ENCODE assay signal across 10 cellular contexts in the genomic region with DNA sequence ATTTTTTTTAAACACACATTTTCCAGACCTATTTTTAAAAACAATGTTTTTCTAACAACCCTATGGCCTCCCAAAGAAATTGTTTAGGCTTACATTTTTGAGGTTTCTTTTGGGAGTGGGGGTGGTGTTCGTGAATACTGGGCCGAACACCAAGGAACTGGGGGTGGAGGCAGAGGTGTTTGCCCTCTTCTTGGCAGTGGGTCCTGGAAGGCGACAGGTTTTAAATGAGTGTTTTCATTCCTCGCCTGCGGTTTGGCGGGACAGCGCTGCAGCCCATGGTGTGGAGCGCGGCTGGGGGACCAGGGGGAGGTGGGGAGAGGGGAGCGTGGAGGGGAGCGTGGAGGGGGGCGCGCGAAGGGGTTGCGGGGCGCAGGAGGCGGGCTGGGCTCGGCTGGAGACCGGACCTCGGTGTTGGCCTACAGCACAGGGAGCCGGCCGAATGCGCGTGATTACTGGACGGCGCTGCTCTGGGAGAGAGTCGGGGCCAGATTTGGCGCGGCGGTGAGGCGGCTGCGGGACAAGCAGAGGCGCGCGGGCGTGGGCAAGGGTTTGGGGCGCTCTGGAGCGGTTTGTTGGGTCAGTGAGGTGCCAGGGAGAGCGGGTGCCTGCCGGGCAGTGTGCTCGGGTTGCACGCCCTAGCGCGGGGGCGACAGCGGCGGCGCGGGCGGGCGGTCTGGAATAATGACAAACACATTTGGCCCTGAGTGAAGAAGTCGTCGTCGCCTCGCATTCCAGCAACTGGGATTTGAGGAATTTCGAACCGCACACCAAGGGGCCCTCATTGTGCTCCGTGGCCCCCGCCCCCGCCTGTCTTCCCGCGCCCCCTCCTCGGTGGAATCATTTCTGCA. TPM values are rescaled to one million over a fixed set of nuclear protein-coding genes. Genes with fewer than 3 reads are reported as not detected.
DNase-seq lines count a peak whose midpoint lies in the region; ATAC-seq and TF ChIP-seq lines count a peak whose summit lies in the region.
"Had no signal": no experiment of that assay in that cellular context is flagged by ENCODE, and none has a peak within 500 bp of the region (broad histone marks: within the 10 kb centered on the region; RNA-seq: fewer than 3 reads in every experiment).

No MANE protein-coding gene starts in this region.

- H3K79me1 ChIP-seq in trophoblast cell (ENCODE audit: low read length): peaks cover 47% of the 10 kb centered on the region

- H3K27me3 ChIP-seq in PC-3 (ENCODE audit: low read length) (peaks cover 40% of the 10 kb centered on the region), gastroesophageal sphincter (peaks cover 96% of the 10 kb centered on the region), trophoblast cell (ENCODE audit: insufficient read depth, low read length) (peaks cover 17% of the 10 kb centered on the region), MM.1S (replicated peaks; ENCODE audit: insufficient read depth, low read length) (peaks cover 60% of the 10 kb centered on the region)

- TF ChIP-seq CTCF in PC-3 (conservative IDR thresholded peaks at IDR 0.05; ENCODE audit: low read depth, low read length): no peak
- no peak for TF ChIP-seq CTCF in gastroesophageal sphincter (IDR thresholded peaks at IDR 0.05)
- no peak for TF ChIP-seq CTCF in MM.1S (IDR thresholded peaks at IDR 0.05; ENCODE audit: low read length)

- peak overlapping the region; percentile 55 for H4K91ac ChIP-seq in trophoblast cell (ENCODE audit: low read depth, low read length)

- peak overlapping the region; percentile 31 for H4K8ac ChIP-seq in trophoblast cell (ENCODE audit: low read depth, low read length)

- H2BK5ac ChIP-seq in trophoblast cell (ENCODE audit: low read depth, low read length, poor library complexity): no peak overlapping the region

- H3K4me2 ChIP-seq in PC-3 (ENCODE audit: low read length) (peak overlapping the region; percentile 98), trophoblast cell (ENCODE audit: low read length) (peak overlapping the region; percentile 96), MM.1S (ENCODE audit: low read depth, low read length) (no peak overlapping the region)

- H3K9me3 ChIP-seq in PC-3 (ENCODE audit: low read length) (no peaks in the 10 kb centered on the region), gastroesophageal sphincter (no peaks in the 10 kb centered on the region), trophoblast cell (ENCODE audit: insufficient read depth, low read depth, low read length) (peaks cover 2% of the 10 kb centered on the region), MM.1S (replicated peaks; ENCODE audit: insufficient read depth, low read length) (no peaks in the 10 kb centered on the region)
- H3K9me3 ChIP-seq: body of pancreas had no signal

- H4K20me1 ChIP-seq in PC-3 (ENCODE audit: low read length) (no peaks in the 10 kb centered on the region), MM.1S (ENCODE audit: insufficient read depth, low read length) (no peaks in the 10 kb centered on the region)

- 7% methylated on average over 3 of the region's 63 CpGs; no CpG with 5 or more reads in 1 of the 2 donors for WGBS in gastroesophageal sphincter (ENCODE audit: low coverage in 1 of 2), 2 donors
- no CpG with 5 or more reads among the region's 63 CpGs for WGBS in trophoblast cell (ENCODE audit: extremely low coverage, insufficient coverage, insufficient read length)

- no peaks in the 10 kb centered on the region for H3K36me3 ChIP-seq in PC-3 (ENCODE audit: low read depth, low read length)
- H3K36me3 ChIP-seq in gastroesophageal sphincter: no peaks in the 10 kb centered on the region
- H3K36me3 ChIP-seq in trophoblast cell (ENCODE audit: control insufficient read depth in 1 of 2, insufficient read depth in 2 of 2, low read length in 2 of 2): no peaks in the 10 kb centered on the region
- no peaks in the 10 kb centered on the region for H3K36me3 ChIP-seq in MM.1S (replicated peaks; ENCODE audit: insufficient read depth, low read length)

- H3K79me2 ChIP-seq in PC-3 (ENCODE audit: low read length): no peaks in the 10 kb centered on the region
- peaks cover 7% of the 10 kb centered on the region for H3K79me2 ChIP-seq in trophoblast cell (ENCODE audit: control insufficient read depth, insufficient read depth, low read length, poor library complexity)
- H3K79me2 ChIP-seq in MM.1S (ENCODE audit: low read length): no peaks in the 10 kb centered on the region

- peaks cover 50% of the 10 kb centered on the region for H3K4me1 ChIP-seq in PC-3 (ENCODE audit: insufficient read depth, low read length)
- peaks cover 0 to 83% (median 28%) of the 10 kb centered on the region in 3 donors for H3K4me1 ChIP-seq in gastroesophageal sphincter
- peaks cover 17 to 37% of the 10 kb centered on the region in 2 experiments for H3K4me1 ChIP-seq in trophoblast cell (ENCODE audit: control insufficient read depth in 1 of 2, insufficient read depth in 2 of 2, low read length in 2 of 2)
- 0 out of 2 replicates have a peak, but pooled peaks cover 3% of the 10 kb centered on the region for H3K4me1 ChIP-seq in MM.1S (ENCODE audit: low read length)

- H2AFZ ChIP-seq in PC-3 (ENCODE audit: low read length) (peak overlapping the region; percentile 75), trophoblast cell (ENCODE audit: insufficient read depth, low read length, poor library complexity) (peak overlapping the region; percentile 50), MM.1S (ENCODE audit: low read length) (no peak overlapping the region)

- DNase-seq in D341Med (ENCODE audit: low spot score) (peak; percentile 52), PC-3 (no peak), trophoblast cell (no peak), MM.1S (no peak), erythroblast (lab: John Stamatoyannopoulos, UW) (no peak)

- peak overlapping the region; percentile 12 for H4K12ac ChIP-seq in trophoblast cell (ENCODE audit: low read depth, low read length)

- H3K4me3 ChIP-seq in PC-3 (ENCODE audit: low read length): peak overlapping the region; percentile 61
- H3K4me3 ChIP-seq in gastroesophageal sphincter: peak overlapping the region; percentile 20 to 60
- peak overlapping the region; percentile 75 for H3K4me3 ChIP-seq in trophoblast cell (ENCODE audit: low read depth, low read length)
- no peak overlapping the region for H3K4me3 ChIP-seq in MM.1S (ENCODE audit: low read length)
- H3K4me3 ChIP-seq: body of pancreas, GM12878 had no signal

- TF ChIP-seq POLR2A in gastroesophageal sphincter (IDR thresholded peaks at IDR 0.05) (no peak), erythroblast (IDR thresholded peaks at IDR 0.05; ENCODE audit: low read length) (no peak)

- intact Hi-C loops in PC-3 (cut with micrococcal nuclease): loop anchor here (2.0 to 10.0 kb wide), 9 partner anchors 527 to 1565 kb away; no protein-coding TSS in a partner anchor

- H3K9me2 ChIP-seq in PC-3 (replicated peaks; ENCODE audit: low read length) (no peaks in the 10 kb centered on the region), MM.1S (replicated peaks; ENCODE audit: insufficient read depth, low read length) (no peaks in the 10 kb centered on the region)

- peak overlapping the region; percentile 29 for H3K4ac ChIP-seq in trophoblast cell (ENCODE audit: low read depth, low read length)

- BruUV-seq in PC-3 (replicated peaks; lab: Mats Ljungman, UMichigan): no TSS peak

- no peaks in the 10 kb centered on the region for H3F3A ChIP-seq in PC-3 (ENCODE audit: low read length, unreplicated experiment)
- no peaks in the 10 kb centered on the region for H3F3A ChIP-seq in MM.1S (ENCODE audit: insufficient read depth, low read length)

- H3K23ac ChIP-seq in trophoblast cell (ENCODE audit: low read length): no peak overlapping the region

- H3K9ac ChIP-seq in PC-3 (ENCODE audit: low read length) (0 out of 2 replicates have a peak overlapping the region, but pooled peaks have one; percentile 6), trophoblast cell (ENCODE audit: low read length) (no peak overlapping the region), MM.1S (ENCODE audit: low read length) (no peak overlapping the region)

- ATAC-seq in PC-3 (no peak), gastroesophageal sphincter (no peak), GM21367 (IDR thresholded peaks at IDR 0.05; ENCODE audit: unreplicated experiment) (no peak), HG02973 (IDR thresholded peaks at IDR 0.05; ENCODE audit: unreplicated experiment) (no peak)
- ATAC-seq: body of pancreas, GM12878 had no signal

- peak overlapping the region; percentile 67 for H3K18ac ChIP-seq in trophoblast cell (ENCODE audit: low read length)

- H2BK12ac ChIP-seq in trophoblast cell (ENCODE audit: low read length): no peak overlapping the region

- no peak overlapping the region for H2BK120ac ChIP-seq in trophoblast cell (ENCODE audit: insufficient read depth, low read length, poor library complexity)

- POLR2A ChIA-PET in PC-3 (lab: Charles Lee; ENCODE audit: unreplicated experiment): interaction anchor here (0.6 kb wide), 1 partner anchor 175 kb away, joined by 11 read pairs; no protein-coding TSS in a partner anchor

- CTCF ChIA-PET in PC-3 (lab: Charles Lee): interaction anchor here (0.6 to 0.7 kb wide), 2 partner anchors 11 to 452 kb away, joined by 3 read pairs; no protein-coding TSS in a partner anchor

- H3K14ac ChIP-seq in trophoblast cell (ENCODE audit: low read length): peak overlapping the region; percentile 49

- no peak for TF ChIP-seq EP300 in gastroesophageal sphincter (IDR thresholded peaks at IDR 0.05)

- no peak overlapping the region for H2AK5ac ChIP-seq in trophoblast cell (ENCODE audit: low read length)

- no peak overlapping the region for H3K27ac ChIP-seq in PC-3 (ENCODE audit: low read length)
- peak overlapping the region in 3 of 4 donors; percentile 73 to 82 (median 76) for H3K27ac ChIP-seq in gastroesophageal sphincter
- H3K27ac ChIP-seq in trophoblast cell (ENCODE audit: low read depth, low read length): no peak overlapping the region
- no peak overlapping the region for H3K27ac ChIP-seq in MM.1S (ENCODE audit: low read length)

RNA-seq across cellular contexts. Expression of gene PDGFRA, which starts 0.8 kb away (rescaled TPM):
- total RNA-seq in PC-3 (2014; rRNA removed): 1.1 and 1.9 TPM in 2 replicates
- 100 to 1,000 TPM in 3 of 4 donors, 10 to 100 TPM in 1; 92.2 to 164 (median 130) TPM for total RNA-seq in gastroesophageal sphincter
- polyA plus RNA-seq in trophoblast cell (2013): 16.1 and 18.0 TPM in 2 replicates

Comparison
In these comparisons a context has a peak if more than half of its experiments do, and no peak if none do; other contexts are left out.
1. H3K27ac ChIP-seq: peak in gastroesophageal sphincter (3 of 4); none in PC-3 (single experiment), trophoblast cell (single experiment) and MM.1S (single experiment).
2. RNA of gene PDGFRA, which starts 0.8 kb away (total RNA-seq): 92.2 to 164 TPM in gastroesophageal sphincter; 1.1 to 1.9 TPM in PC-3; every median in the first group is over 10 times any median in the second.